Comparison of ENCODE assay signal across 8 cellular contexts in genomic region chr9:92877531-92878430, GRCh38.
A peak's percentile ranks its signal among the peaks of the same experiment; 100 is the strongest.
DNase-seq lines count a peak whose midpoint lies in the region; ATAC-seq, FAIRE-seq and TF ChIP-seq lines count a peak whose summit lies in the region.

Gene ZNF484 (minus strand): TSS chr9:92878038. CDS start chr9:92875029, 3,009 bp downstream.

- H3K4me1 Mint-ChIP-seq in nephron progenitor cell, result peaks cover 35% of the 10 kb centered on the region
- peaks cover 39% of the 10 kb centered on the region for H3K4me1 Mint-ChIP-seq in stimulated activated naive CD8-positive, alpha-beta T cell treated with anti-CD3 and anti-CD28 coated beads, Interleukin-15, amount 100 ng/mL, for 72 hours

- peak within 1 kb of the TSS; percentile 89 for H3K27ac Mint-ChIP-seq in nephron progenitor cell
- peak within 1 kb of the TSS; percentile 97 to 98 for H3K27ac Mint-ChIP-seq in stimulated activated naive CD8-positive, alpha-beta T cell treated with anti-CD3 and anti-CD28 coated beads, Interleukin-15, amount 100 ng/mL, for 72 hours

- peaks cover 48% of the 10 kb centered on the region for H3K79me2 ChIP-seq in Loucy (ENCODE audit: insufficient read depth, low read length)

- no peaks in the 10 kb centered on the region for H3F3A ChIP-seq in Loucy (ENCODE audit: low read depth)

- H3K4me2 ChIP-seq in Loucy (ENCODE audit: low read depth, low read length, poor library complexity, severe bottlenecking), result peak within 1 kb of the TSS; percentile 76

- FAIRE-seq in H54 (lab: Jason Lieb, UNC), result peak; percentile 100

- H3K27me3 ChIP-seq in Loucy (ENCODE audit: insufficient read depth, low read length, poor library complexity, severe bottlenecking), result no peaks in the 10 kb centered on the region

- TF ChIP-seq CTCF in Loucy (conservative IDR thresholded peaks at IDR 0.05; ENCODE audit: low read length) (no peak), nephron progenitor cell (IDR thresholded peaks at IDR 0.05) (no peak)

- no peaks in the 10 kb centered on the region for H3K9me3 ChIP-seq in Loucy (ENCODE audit: insufficient read depth, low read depth, low read length)

- H3K9me2 ChIP-seq in Loucy (replicated peaks; ENCODE audit: low read depth, low read length), result no peaks in the 10 kb centered on the region

- peaks cover 43% of the 10 kb centered on the region for H3K4me1 ChIP-seq in Loucy (ENCODE audit: insufficient read depth, low read length, poor library complexity, severe bottlenecking)

- peaks cover 10% of the 10 kb centered on the region for H4K20me1 ChIP-seq in Loucy (ENCODE audit: insufficient read depth, low read length, poor library complexity, severe bottlenecking)

- H3K4me3 ChIP-seq in Loucy (ENCODE audit: low read length, poor library complexity, severe bottlenecking), result peak within 1 kb of the TSS; percentile 77

- H3K27me3 Mint-ChIP-seq in nephron progenitor cell (ENCODE audit: low read depth, poor library complexity), result peaks cover 3% of the 10 kb centered on the region
- H3K27me3 Mint-ChIP-seq in stimulated activated naive CD8-positive, alpha-beta T cell treated with anti-CD3 and anti-CD28 coated beads, Interleukin-15, amount 100 ng/mL, for 72 hours, result no peaks in the 10 kb centered on the region

- H3K36me3 Mint-ChIP-seq in nephron progenitor cell (ENCODE audit: low read depth), result peaks cover 18% of the 10 kb centered on the region

- TF ChIP-seq POLR2A in H54 (IDR thresholded peaks at IDR 0.05; ENCODE audit: low read depth, low read length) (peak; percentile 34; the same call in 1 of the 2 replicates), Raji (IDR thresholded peaks at IDR 0.05; ENCODE audit: insufficient read depth, low read depth, low read length) (peak; percentile 86)

- peak within 1 kb of the TSS; percentile 83 for H3K9ac ChIP-seq in Loucy (ENCODE audit: low read depth, low read length, poor library complexity, severe bottlenecking)

- no peaks in the 10 kb centered on the region for H3K36me3 ChIP-seq in Loucy (ENCODE audit: insufficient read depth, low read length)

- peak within 1 kb of the TSS; percentile 98 for H2AFZ ChIP-seq in Loucy (ENCODE audit: low read length)

- peak; percentile 98 for DNase-seq in EL
- DNase-seq in H54 (ENCODE audit: insufficient read length, low spot score), result peak; percentile 80
- peak; percentile 93 for DNase-seq in activated effector memory CD4-positive, alpha-beta T cell treated with Interleukin-2 at 50 U/mL for 16 hours
- DNase-seq in fibroblast of the conjunctiva (ENCODE audit: low read depth), result peak; percentile 98
- DNase-seq in nephron progenitor cell, result peak; percentile 92
- DNase-seq in stimulated activated naive CD8-positive, alpha-beta T cell treated with anti-CD3 and anti-CD28 coated beads, Interleukin-15, amount 100 ng/mL, for 72 hours, result peak; percentile 96 to 97

- peaks cover 6% of the 10 kb centered on the region for H3K9me3 Mint-ChIP-seq in nephron progenitor cell
- H3K9me3 Mint-ChIP-seq in stimulated activated naive CD8-positive, alpha-beta T cell treated with anti-CD3 and anti-CD28 coated beads, Interleukin-15, amount 100 ng/mL, for 72 hours, result peaks cover 0 to 4% of the 10 kb centered on the region in 2 donors

- H3K4me3 Mint-ChIP-seq in nephron progenitor cell, result peak within 1 kb of the TSS; percentile 95
- H3K4me3 Mint-ChIP-seq in stimulated activated naive CD8-positive, alpha-beta T cell treated with anti-CD3 and anti-CD28 coated beads, Interleukin-15, amount 100 ng/mL, for 72 hours, result peak within 1 kb of the TSS; percentile 98 to 99

- peak; percentile 97 for ATAC-seq in stimulated activated naive CD8-positive, alpha-beta T cell treated with anti-CD3 and anti-CD28 coated beads, Interleukin-15, amount 100 ng/mL, for 72 hours

Comparison
In these comparisons a context has a peak if more than half of its experiments do, and no peak if none do; other contexts are left out.
1. Peak in every context shown above with its lines: DNase-seq, ATAC-seq and H3K4me3 ChIP-seq.